Comparison of ENCODE assay signal across 11 cellular contexts in the genomic region with DNA sequence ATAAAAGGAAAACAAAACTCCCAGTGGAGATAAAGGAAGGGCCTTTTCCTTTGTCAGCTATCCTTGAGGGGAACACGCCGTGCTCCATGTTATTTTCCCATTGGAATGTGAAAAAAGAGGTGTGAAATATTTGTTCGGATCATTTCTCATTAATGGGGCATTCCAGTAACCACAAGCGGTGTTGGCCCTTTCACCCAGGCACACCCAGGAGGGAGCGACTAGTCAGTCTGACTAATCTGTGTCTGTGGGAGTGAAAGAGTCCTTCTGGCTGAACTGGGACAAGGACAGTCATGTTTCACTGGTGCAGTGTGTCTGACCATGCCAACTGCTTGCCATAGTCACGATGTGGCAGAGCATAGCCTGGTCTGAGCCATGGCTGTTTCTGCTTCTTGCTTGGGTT. TPM values are rescaled to one million over a fixed set of nuclear protein-coding genes. Genes with fewer than 3 reads are reported as not detected.
DNase-seq lines count a peak whose midpoint lies in the region; ATAC-seq, FAIRE-seq and TF ChIP-seq lines count a peak whose summit lies in the region.
"Had no signal": no experiment of that assay in that cellular context is flagged by ENCODE, and none has a peak within 500 bp of the region (broad histone marks: within the 10 kb centered on the region; RNA-seq: fewer than 3 reads in every experiment).

No MANE protein-coding gene starts in this region.

- peak overlapping the region; percentile 16 for H3K27ac Mint-ChIP-seq in astrocyte (ENCODE audit: unreplicated experiment)
- H3K27ac Mint-ChIP-seq in stimulated activated memory B cell treated with anti-CD40 and anti-IgM and Interleukin-4, amounts not matched to agents 10 μg/mL and 1 μg/mL and 100 μg/mL, for 72 hours: no peak overlapping the region
- H3K27ac Mint-ChIP-seq: activated CD4-positive, alpha-beta T cell treated with anti-CD3 and anti-CD28 coated beads for 36 hours; activated naive CD8-positive, alpha-beta T cell treated with anti-CD3 and anti-CD28 coated beads, Interleukin-2, amount 10 ng/mL, durations not matched to agents 7 days and 5 days; neural progenitor cell had no signal

- peak overlapping the region; percentile 54 for H3K4me2 ChIP-seq in astrocyte (ENCODE audit: low read length)
- H3K4me2 ChIP-seq in OCI-LY7 (ENCODE audit: low read length): no peak overlapping the region
- H3K4me2 ChIP-seq: neural progenitor cell had no signal

- no peaks in the 10 kb centered on the region for H3K9me3 ChIP-seq in astrocyte (ENCODE audit: insufficient read depth, low read depth, low read length)
- peaks cover 0 to 8% (median 0%) of the 10 kb centered on the region in 8 donors for H3K9me3 ChIP-seq in spleen
- no peaks in the 10 kb centered on the region for H3K9me3 ChIP-seq in OCI-LY7 (ENCODE audit: low read length)

- H3K79me2 ChIP-seq in astrocyte (ENCODE audit: insufficient read depth, low read length) (no peaks in the 10 kb centered on the region), OCI-LY7 (ENCODE audit: insufficient read depth, low read depth, low read length) (no peaks in the 10 kb centered on the region)

- H4K20me1 ChIP-seq in astrocyte (ENCODE audit: insufficient read depth, low read length): no peaks in the 10 kb centered on the region
- H4K20me1 ChIP-seq in OCI-LY7 (ENCODE audit: insufficient read depth, low read length): no peaks in the 10 kb centered on the region

- POLR2A ChIA-PET in OCI-LY7 (lab: Charles Lee): no interaction called here

- peaks cover 16% of the 10 kb centered on the region for H3K4me1 ChIP-seq in astrocyte (ENCODE audit: insufficient read depth, low read length)
- H3K4me1 ChIP-seq in spleen: peaks cover 0 to 11% (median 0%) of the 10 kb centered on the region in 6 donors
- H3K4me1 ChIP-seq in OCI-LY7 (ENCODE audit: insufficient read depth, low read length, poor library complexity, severe bottlenecking): no peaks in the 10 kb centered on the region

- H2AFZ ChIP-seq in astrocyte (ENCODE audit: low read depth, low read length) (no peak overlapping the region), OCI-LY7 (ENCODE audit: low read length) (no peak overlapping the region)
- H2AFZ ChIP-seq: neural progenitor cell had no signal

- H3K27me3 ChIP-seq in astrocyte (ENCODE audit: insufficient read depth, low read length) (peaks cover 7% of the 10 kb centered on the region), spleen (replicated peaks in 1 of 7) (peaks cover 0 to 10% (median 0%) of the 10 kb centered on the region in 7 donors)
- H3K27me3 ChIP-seq: neural progenitor cell had no signal

- H3K4me1 Mint-ChIP-seq in astrocyte (ENCODE audit: low read depth, unreplicated experiment): peaks cover 4% of the 10 kb centered on the region
- H3K4me1 Mint-ChIP-seq in stimulated activated memory B cell treated with anti-CD40 and anti-IgM and Interleukin-4, amounts not matched to agents 10 μg/mL and 1 μg/mL and 100 μg/mL, for 72 hours: peaks cover 9% of the 10 kb centered on the region
- H3K4me1 Mint-ChIP-seq: activated CD4-positive, alpha-beta T cell treated with anti-CD3 and anti-CD28 coated beads for 36 hours; activated naive CD8-positive, alpha-beta T cell treated with anti-CD3 and anti-CD28 coated beads, Interleukin-2, amount 10 ng/mL, durations not matched to agents 7 days and 5 days had no signal

- WGBS in spleen, 5 donors: 56 to 83% (median 69%) methylated on average over 6 of the region's 6 CpGs

- H3K4me3 ChIP-seq in astrocyte (ENCODE audit: insufficient read depth, low read depth, low read length) (no peak overlapping the region), spleen (no peak overlapping the region), OCI-LY7 (ENCODE audit: low read depth, low read length, poor library complexity, severe bottlenecking) (no peak overlapping the region)
- H3K4me3 ChIP-seq: neural progenitor cell had no signal

- intact Hi-C loops in left ventricle myocardium superior (cut with micrococcal nuclease) (no loop called here), spleen (cut with DNase I; ENCODE audit: low total_unique reads) (no loop called here), OCI-LY7 (cut with micrococcal nuclease; ENCODE audit: unreplicated experiment) (no loop called here)

- DNase-seq in HK-2 (ENCODE audit: unreplicated experiment) (peak; percentile 73), astrocyte (ENCODE audit: low read depth) (peak; percentile 91), left ventricle myocardium superior (no peak), spleen (peak; percentile 20), OCI-LY7 (ENCODE audit: low spot score) (no peak), DMS114 treated with DMSO at 0.1 percent for 48 hours (lab: John Stamatoyannopoulos, UW; ENCODE audit: unreplicated experiment) (no peak)
- DNase-seq: activated CD4-positive, alpha-beta T cell treated with anti-CD3 and anti-CD28 coated beads for 36 hours; activated naive CD8-positive, alpha-beta T cell treated with anti-CD3 and anti-CD28 coated beads, Interleukin-2, amount 10 ng/mL, durations not matched to agents 7 days and 5 days had no signal

- peak overlapping the region; percentile 49 for H3K9ac ChIP-seq in astrocyte (ENCODE audit: low read length)
- H3K9ac ChIP-seq: neural progenitor cell had no signal

- FAIRE-seq in astrocyte (lab: Jason Lieb, UNC): peak; percentile 97

- H3K27ac ChIP-seq in astrocyte (ENCODE audit: low read depth, low read length): peak overlapping the region; percentile 73
- no peak overlapping the region for H3K27ac ChIP-seq in spleen
- no peak overlapping the region for H3K27ac ChIP-seq in OCI-LY7 (ENCODE audit: low read depth, low read length, poor library complexity, severe bottlenecking)
- H3K27ac ChIP-seq: neural progenitor cell had no signal

- H3K36me3 ChIP-seq in astrocyte (ENCODE audit: insufficient read depth, low read length) (no peaks in the 10 kb centered on the region), spleen (no peaks in the 10 kb centered on the region), OCI-LY7 (ENCODE audit: insufficient read depth, low read length) (no peaks in the 10 kb centered on the region)
- H3K36me3 ChIP-seq: neural progenitor cell had no signal

- TF ChIP-seq CTCF in astrocyte (IDR thresholded peaks at IDR 0.05; ENCODE audit: insufficient read depth, low read depth, low read length) (no peak), spleen (IDR thresholded peaks at IDR 0.05 in 8 of 11, conservative IDR thresholded peaks at IDR 0.05 in 3 of 11) (no peak), OCI-LY7 (conservative IDR thresholded peaks at IDR 0.05; ENCODE audit: low read length) (no peak)

- TF ChIP-seq POLR2A in spleen (IDR thresholded peaks at IDR 0.05): no peak

- ATAC-seq in left ventricle myocardium superior: peak; percentile 64
- ATAC-seq in HG02884 (IDR thresholded peaks at IDR 0.05; ENCODE audit: unreplicated experiment): no peak
- no peak for ATAC-seq in stimulated activated memory B cell treated with anti-CD40 and anti-IgM and Interleukin-4, amounts not matched to agents 10 μg/mL and 1 μg/mL and 100 μg/mL, for 72 hours
- ATAC-seq: activated CD4-positive, alpha-beta T cell treated with anti-CD3 and anti-CD28 coated beads for 36 hours had no signal

- CTCF ChIA-PET in OCI-LY7 (lab: Charles Lee; ENCODE audit: unreplicated experiment): no interaction called here

- no peaks in the 10 kb centered on the region for H3K9me2 ChIP-seq in OCI-LY7 (ENCODE audit: insufficient read depth, low read length)

- no peaks in the 10 kb centered on the region for H3K36me3 Mint-ChIP-seq in astrocyte (ENCODE audit: low read depth, unreplicated experiment)
- no peaks in the 10 kb centered on the region for H3K36me3 Mint-ChIP-seq in stimulated activated memory B cell treated with anti-CD40 and anti-IgM and Interleukin-4, amounts not matched to agents 10 μg/mL and 1 μg/mL and 100 μg/mL, for 72 hours
- H3K36me3 Mint-ChIP-seq: activated naive CD8-positive, alpha-beta T cell treated with anti-CD3 and anti-CD28 coated beads, Interleukin-2, amount 10 ng/mL, durations not matched to agents 7 days and 5 days; neural progenitor cell had no signal

- H3K27me3 Mint-ChIP-seq in astrocyte (ENCODE audit: low read depth, unreplicated experiment): peaks cover 23% of the 10 kb centered on the region
- peaks cover 24% of the 10 kb centered on the region for H3K27me3 Mint-ChIP-seq in stimulated activated memory B cell treated with anti-CD40 and anti-IgM and Interleukin-4, amounts not matched to agents 10 μg/mL and 1 μg/mL and 100 μg/mL, for 72 hours
- H3K27me3 Mint-ChIP-seq: activated CD4-positive, alpha-beta T cell treated with anti-CD3 and anti-CD28 coated beads for 36 hours had no signal

- H3K9me3 Mint-ChIP-seq in astrocyte (ENCODE audit: unreplicated experiment): peaks cover 9% of the 10 kb centered on the region
- H3K9me3 Mint-ChIP-seq in stimulated activated memory B cell treated with anti-CD40 and anti-IgM and Interleukin-4, amounts not matched to agents 10 μg/mL and 1 μg/mL and 100 μg/mL, for 72 hours: no peaks in the 10 kb centered on the region
- H3K9me3 Mint-ChIP-seq: neural progenitor cell had no signal

- peak overlapping the region; percentile 40 for H3K4me3 Mint-ChIP-seq in astrocyte (ENCODE audit: unreplicated experiment)
- H3K4me3 Mint-ChIP-seq in stimulated activated memory B cell treated with anti-CD40 and anti-IgM and Interleukin-4, amounts not matched to agents 10 μg/mL and 1 μg/mL and 100 μg/mL, for 72 hours: no peak overlapping the region
- H3K4me3 Mint-ChIP-seq: activated CD4-positive, alpha-beta T cell treated with anti-CD3 and anti-CD28 coated beads for 36 hours; activated naive CD8-positive, alpha-beta T cell treated with anti-CD3 and anti-CD28 coated beads, Interleukin-2, amount 10 ng/mL, durations not matched to agents 7 days and 5 days; neural progenitor cell had no signal

- no TSS peak for BruUV-seq in OCI-LY7 (replicated peaks; lab: Mats Ljungman, UMichigan)

RNA-seq across cellular contexts. Expression of a gene that starts 13.0 kb away (rescaled TPM):
- total RNA-seq in astrocyte: not detected in 2 replicates
- not detected for total RNA-seq in left ventricle myocardium superior
- 1 to 10 TPM in 2 of 7 donors, under 1 TPM in 3, not detected in 2; 0.36 to 1.4 (median 0.52) TPM for total RNA-seq in spleen
- polyA plus RNA-seq in spleen: under 1 TPM; 0.06 to 0.43 (median 0.12) TPM
- 1.0 and 3.2 TPM in 2 replicates for total RNA-seq in OCI-LY7 (2014; rRNA removed; shearing (Covaris generic))
- 7.7 and 8.8 TPM in 2 replicates for total RNA-seq in OCI-LY7 (2022)
- total RNA-seq: activated CD4-positive, alpha-beta T cell treated with anti-CD3 and anti-CD28 coated beads for 36 hours; activated naive CD8-positive, alpha-beta T cell treated with anti-CD3 and anti-CD28 coated beads, Interleukin-2, amount 10 ng/mL, durations not matched to agents 7 days and 5 days had no signal

Comparison
In these comparisons a context has a peak if more than half of its experiments do, and no peak if none do; other contexts are left out.
1. DNase-seq: peak in HK-2 (single experiment), astrocyte (single experiment) and spleen (single experiment); none in left ventricle myocardium superior (single experiment), OCI-LY7 (single experiment) and DMS114 treated with DMSO at 0.1 percent for 48 hours (single experiment).